In genomic region chr16:87361916-87362619, GRCh38 we compare ENCODE assay signal across 30 cellular contexts.
"Had no signal": no experiment of that assay in that cellular context is flagged by ENCODE, and none has a peak within 500 bp of the region (broad histone marks: within the 10 kb centered on the region; RNA-seq: fewer than 3 reads in every experiment).

No MANE protein-coding gene starts in this region.

- H3K9me3 ChIP-seq: heart left ventricle, lower lobe of right lung, thyroid gland, upper lobe of right lung had no signal

- H3K4me3 ChIP-seq: heart left ventricle, lower lobe of right lung, smooth muscle cell, thyroid gland, upper lobe of right lung had no signal

- H3K4me3 Mint-ChIP-seq: activated CD4-positive, alpha-beta T cell treated with anti-CD3 and anti-CD28 coated beads for 36 hours; activated CD8-positive, alpha-beta memory T cell treated with anti-CD3 and anti-CD28 coated beads, Interleukin-2, amount 10 ng/mL, durations not matched to agents 7 days and 5 days; activated CD8-positive, alpha-beta T cell treated with anti-CD3 and anti-CD28 coated beads, Interleukin-2, amount 10 ng/mL, durations not matched to agents 7 days and 5 days; activated naive CD4-positive, alpha-beta T cell treated with anti-CD3 and anti-CD28 coated beads, Interleukin-2, amount 50 U/mL, for 24 hours; activated naive CD8-positive, alpha-beta T cell treated with anti-CD3 and anti-CD28 coated beads, Interleukin-2, amount 50 U/mL, for 24 hours; brain; immature natural killer cell; natural killer cell; stimulated activated memory B cell treated with anti-CD40 and anti-IgM and Interleukin-4, amounts not matched to agents 10 μg/mL and 1 μg/mL and 100 μg/mL, for 72 hours; stimulated activated naive CD8-positive, alpha-beta T cell treated with anti-CD3 and anti-CD28 coated beads, Interleukin-15, amount 100 ng/mL, for 72 hours; T-cell; T-helper 2 cell treated with Interferon-gamma antibody and Interleukin-4, amounts not matched to agents 5 μg/mL and 100 μg/mL, for 36 hours had no signal

- H3K27ac Mint-ChIP-seq: activated CD4-positive, alpha-beta T cell treated with anti-CD3 and anti-CD28 coated beads for 36 hours; activated CD8-positive, alpha-beta memory T cell treated with anti-CD3 and anti-CD28 coated beads, Interleukin-2, amount 10 ng/mL, durations not matched to agents 7 days and 5 days; activated CD8-positive, alpha-beta T cell treated with anti-CD3 and anti-CD28 coated beads, Interleukin-2, amount 10 ng/mL, durations not matched to agents 7 days and 5 days; activated naive CD4-positive, alpha-beta T cell treated with anti-CD3 and anti-CD28 coated beads, Interleukin-2, amount 50 U/mL, for 24 hours; activated naive CD8-positive, alpha-beta T cell treated with anti-CD3 and anti-CD28 coated beads, Interleukin-2, amount 50 U/mL, for 24 hours; activated T-helper 2 cell treated with anti-CD3 and anti-CD28 coated beads, Interferon-gamma antibody, Interleukin-2, Interleukin-4, amounts not matched to agents 10 μg/mL and 5 μg/mL and 100 μg/mL, durations not matched to agents 14 hours and 24 hours and 36 hours; brain; immature natural killer cell; natural killer cell; stimulated activated memory B cell treated with anti-CD40 and anti-IgM and Interleukin-4, amounts not matched to agents 10 μg/mL and 1 μg/mL and 100 μg/mL, for 72 hours; T-cell; T-helper 2 cell treated with Interferon-gamma antibody and Interleukin-4, amounts not matched to agents 5 μg/mL and 100 μg/mL, for 36 hours had no signal

- DNase-seq: activated CD4-positive, alpha-beta T cell treated with anti-CD3 and anti-CD28 coated beads for 36 hours; activated CD4-positive, CD25-positive, alpha-beta regulatory T cell; activated CD8-positive, alpha-beta memory T cell treated with anti-CD3 and anti-CD28 coated beads, Interleukin-2, amount 10 ng/mL, durations not matched to agents 7 days and 5 days; activated CD8-positive, alpha-beta T cell treated with anti-CD3 and anti-CD28 coated beads, Interleukin-2, amount 10 ng/mL, durations not matched to agents 7 days and 5 days; activated naive CD8-positive, alpha-beta T cell treated with anti-CD3 and anti-CD28 coated beads, Interleukin-2, amount 50 U/mL, for 24 hours; activated T-cell treated with anti-CD3 and anti-CD28 coated beads, Interleukin-2, amount 50 U/mL, for 48 hours; amygdala; cortex of kidney; foreskin fibroblast; hypothalamus; immature natural killer cell; lower lobe of right lung; mesendoderm; natural killer cell; stimulated activated CD4-positive, alpha-beta T cell treated with anti-CD3 and anti-CD28 coated beads, Interleukin-1b, Interleukin-23, amount 100 ng/mL, for 48 hours; stimulated activated CD4-positive, alpha-beta T cell treated with anti-CD3 and anti-CD28 coated beads, Interleukin-4, amount 100 ng/mL, for 4 hours; stimulated activated CD8-positive, alpha-beta memory T cell treated with anti-CD3 and anti-CD28 coated beads, Interleukin-4, amount 100 ng/mL, for 48 hours; stimulated activated naive CD8-positive, alpha-beta T cell treated with anti-CD3 and anti-CD28 coated beads, Interleukin-15, amount 100 ng/mL, for 72 hours; T-cell; thyroid gland; upper lobe of right lung had no signal

- ATAC-seq: activated CD4-positive, alpha-beta T cell treated with anti-CD3 and anti-CD28 coated beads for 36 hours; activated CD8-positive, alpha-beta memory T cell treated with anti-CD3 and anti-CD28 coated beads, Interleukin-2, amount 10 ng/mL, durations not matched to agents 7 days and 5 days; activated CD8-positive, alpha-beta T cell treated with anti-CD3 and anti-CD28 coated beads, Interleukin-2, amount 10 ng/mL, durations not matched to agents 7 days and 5 days; activated naive CD8-positive, alpha-beta T cell treated with anti-CD3 and anti-CD28 coated beads, Interleukin-2, amount 50 U/mL, for 24 hours; heart left ventricle; left lobe of liver; lower lobe of right lung; natural killer cell; sciatic nerve; stimulated activated memory B cell treated with anti-CD40 and anti-IgM and Interleukin-4, amounts not matched to agents 10 μg/mL and 1 μg/mL and 100 μg/mL, for 72 hours; stimulated activated naive CD8-positive, alpha-beta T cell treated with anti-CD3 and anti-CD28 coated beads, Interleukin-15, amount 100 ng/mL, for 72 hours; T-cell; upper lobe of right lung had no signal

- H3K27ac ChIP-seq: lower lobe of right lung, thyroid gland, upper lobe of right lung had no signal

- H3K27me3 ChIP-seq: thyroid gland, upper lobe of right lung had no signal

- H3K9me3 Mint-ChIP-seq: activated naive CD4-positive, alpha-beta T cell treated with anti-CD3 and anti-CD28 coated beads, Interleukin-2, amount 50 U/mL, for 24 hours; activated naive CD8-positive, alpha-beta T cell treated with anti-CD3 and anti-CD28 coated beads, Interleukin-2, amount 50 U/mL, for 24 hours; activated T-helper 2 cell treated with anti-CD3 and anti-CD28 coated beads, Interferon-gamma antibody, Interleukin-2, Interleukin-4, amounts not matched to agents 10 μg/mL and 5 μg/mL and 100 μg/mL, durations not matched to agents 14 hours and 24 hours and 36 hours; brain; immature natural killer cell; natural killer cell; stimulated activated memory B cell treated with anti-CD40 and anti-IgM and Interleukin-4, amounts not matched to agents 10 μg/mL and 1 μg/mL and 100 μg/mL, for 72 hours; stimulated activated naive CD8-positive, alpha-beta T cell treated with anti-CD3 and anti-CD28 coated beads, Interleukin-15, amount 100 ng/mL, for 72 hours; T-cell; T-helper 2 cell treated with Interferon-gamma antibody and Interleukin-4, amounts not matched to agents 5 μg/mL and 100 μg/mL, for 36 hours had no signal

- H3K36me3 Mint-ChIP-seq: natural killer cell had no signal

- H3K27me3 Mint-ChIP-seq: activated CD4-positive, alpha-beta T cell treated with anti-CD3 and anti-CD28 coated beads for 36 hours; activated CD8-positive, alpha-beta memory T cell treated with anti-CD3 and anti-CD28 coated beads, Interleukin-2, amount 10 ng/mL, durations not matched to agents 7 days and 5 days; activated naive CD4-positive, alpha-beta T cell treated with anti-CD3 and anti-CD28 coated beads, Interleukin-2, amount 50 U/mL, for 24 hours; activated naive CD8-positive, alpha-beta T cell treated with anti-CD3 and anti-CD28 coated beads, Interleukin-2, amount 50 U/mL, for 24 hours; brain; stimulated activated memory B cell treated with anti-CD40 and anti-IgM and Interleukin-4, amounts not matched to agents 10 μg/mL and 1 μg/mL and 100 μg/mL, for 72 hours; stimulated activated naive CD8-positive, alpha-beta T cell treated with anti-CD3 and anti-CD28 coated beads, Interleukin-15, amount 100 ng/mL, for 72 hours; T-cell had no signal
